13 cellular contexts compared by ENCODE assay signal in the genomic region with DNA sequence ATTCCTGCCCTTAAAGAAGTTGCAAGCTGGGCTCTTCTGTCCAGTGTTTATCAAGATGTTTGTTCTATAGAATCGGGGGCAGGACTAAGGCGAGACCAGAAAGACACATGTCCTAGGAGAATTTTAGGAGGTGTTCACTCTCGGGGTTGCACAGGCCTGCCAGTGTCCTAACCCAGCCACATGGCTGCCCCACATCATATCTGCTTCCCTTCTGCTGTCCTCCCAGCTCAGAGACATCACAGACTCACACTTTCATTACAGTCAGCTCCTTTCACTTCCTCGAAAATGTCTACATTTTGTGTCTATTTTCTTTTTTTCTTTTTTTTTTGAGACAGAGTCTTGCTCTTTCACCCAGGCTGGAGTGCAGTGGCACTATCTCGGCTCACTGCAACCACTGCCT. TPM values are rescaled to one million over a fixed set of nuclear protein-coding genes. Genes with fewer than 3 reads are reported as not detected.
DNase-seq lines count a peak whose midpoint lies in the region; ATAC-seq and TF ChIP-seq lines count a peak whose summit lies in the region.
"Had no signal": no experiment of that assay in that cellular context is flagged by ENCODE, and none has a peak within 500 bp of the region (broad histone marks: within the 10 kb centered on the region; RNA-seq: fewer than 3 reads in every experiment).

No MANE protein-coding gene starts in this region.

- no peaks in the 10 kb centered on the region for H3K4me1 Mint-ChIP-seq in activated CD4-positive, alpha-beta memory T cell treated with anti-CD3 and anti-CD28 coated beads for 36 hours (ENCODE audit: low read depth)
- H3K4me1 Mint-ChIP-seq: activated naive CD4-positive, alpha-beta T cell treated with anti-CD3 and anti-CD28 coated beads, Interleukin-2, amount 10 ng/mL, durations not matched to agents 7 days and 5 days had no signal

- no peak for DNase-seq in left lung
- no peak for DNase-seq in GOT3 (lab: John Stamatoyannopoulos, UW)
- no peak for DNase-seq in KG1 (lab: John Stamatoyannopoulos, UW)
- DNase-seq in NCI-H2171 (lab: John Stamatoyannopoulos, UW): no peak
- DNase-seq in activated CD4-positive, alpha-beta memory T cell treated with anti-CD3 and anti-CD28 coated beads for 36 hours: no peak
- DNase-seq: activated CD4-positive, CD25-positive, alpha-beta regulatory T cell treated with anti-CD3 and anti-CD28 coated beads, Interleukin-2, amount 50 U/mL, for 72 hours; activated naive CD4-positive, alpha-beta T cell treated with anti-CD3 and anti-CD28 coated beads, Interleukin-2, amount 10 ng/mL, durations not matched to agents 7 days and 5 days; foreskin melanocyte; NCI-H1105; Peyer's patch had no signal

- intact Hi-C loops in left lung (cut with DNase I): no loop called here
- intact Hi-C loops in activated CD4-positive, alpha-beta memory T cell treated with anti-CD3 and anti-CD28 coated beads for 36 hours (cut with micrococcal nuclease): no loop called here

- H3K4me1 ChIP-seq in left lung: no peaks in the 10 kb centered on the region
- H3K4me1 ChIP-seq: Peyer's patch had no signal

- H3K27me3 ChIP-seq in left lung: no peaks in the 10 kb centered on the region
- H3K27me3 ChIP-seq: Peyer's patch had no signal

- H3K27ac Mint-ChIP-seq in activated CD4-positive, alpha-beta memory T cell treated with anti-CD3 and anti-CD28 coated beads for 36 hours: no peak overlapping the region
- H3K27ac Mint-ChIP-seq: activated naive CD4-positive, alpha-beta T cell treated with anti-CD3 and anti-CD28 coated beads, Interleukin-2, amount 10 ng/mL, durations not matched to agents 7 days and 5 days had no signal

- H3K4me3 ChIP-seq in left lung: no peak overlapping the region
- H3K4me3 ChIP-seq: Peyer's patch had no signal

- H3K9me3 Mint-ChIP-seq in activated CD4-positive, alpha-beta memory T cell treated with anti-CD3 and anti-CD28 coated beads for 36 hours: no peaks in the 10 kb centered on the region
- H3K9me3 Mint-ChIP-seq: activated naive CD4-positive, alpha-beta T cell treated with anti-CD3 and anti-CD28 coated beads, Interleukin-2, amount 10 ng/mL, durations not matched to agents 7 days and 5 days had no signal

- H3K36me3 ChIP-seq in left lung: no peaks in the 10 kb centered on the region
- H3K36me3 ChIP-seq: Peyer's patch had no signal

- H3K4me3 Mint-ChIP-seq in activated CD4-positive, alpha-beta memory T cell treated with anti-CD3 and anti-CD28 coated beads for 36 hours: no peak overlapping the region
- H3K4me3 Mint-ChIP-seq: activated naive CD4-positive, alpha-beta T cell treated with anti-CD3 and anti-CD28 coated beads, Interleukin-2, amount 10 ng/mL, durations not matched to agents 7 days and 5 days had no signal

- no peaks in the 10 kb centered on the region for H3K36me3 Mint-ChIP-seq in activated CD4-positive, alpha-beta memory T cell treated with anti-CD3 and anti-CD28 coated beads for 36 hours
- H3K36me3 Mint-ChIP-seq: activated naive CD4-positive, alpha-beta T cell treated with anti-CD3 and anti-CD28 coated beads, Interleukin-2, amount 10 ng/mL, durations not matched to agents 7 days and 5 days had no signal

- peak overlapping the region; percentile 13 to 69 for H3K27ac ChIP-seq in left lung
- H3K27ac ChIP-seq: Peyer's patch had no signal

- POLR2A ChIA-PET in activated CD4-positive, alpha-beta memory T cell treated with anti-CD3 and anti-CD28 coated beads for 36 hours (lab: Charles Lee): no interaction called here

- no peak for TF ChIP-seq CTCF in left lung (IDR thresholded peaks at IDR 0.05)

- H3K27me3 Mint-ChIP-seq in activated CD4-positive, alpha-beta memory T cell treated with anti-CD3 and anti-CD28 coated beads for 36 hours: peaks cover 1% of the 10 kb centered on the region
- H3K27me3 Mint-ChIP-seq: activated naive CD4-positive, alpha-beta T cell treated with anti-CD3 and anti-CD28 coated beads, Interleukin-2, amount 10 ng/mL, durations not matched to agents 7 days and 5 days had no signal

- no peaks in the 10 kb centered on the region for H3K9me3 ChIP-seq in left lung
- H3K9me3 ChIP-seq: Peyer's patch had no signal

- CTCF ChIA-PET in activated CD4-positive, alpha-beta memory T cell treated with anti-CD3 and anti-CD28 coated beads for 36 hours (lab: Charles Lee): interaction anchor here (2.9 kb wide), 1 partner anchor 11 kb away, joined by 11 read pairs; a partner anchor contains a TSS

- peak; percentile 43 for ATAC-seq in GM18519 (IDR thresholded peaks at IDR 0.05; ENCODE audit: low FRiP score, unreplicated experiment)
- ATAC-seq in GM21529 (IDR thresholded peaks at IDR 0.05; ENCODE audit: unreplicated experiment): peak; percentile 75
- peak; percentile 54 for ATAC-seq in HG03457 (IDR thresholded peaks at IDR 0.05; ENCODE audit: unreplicated experiment)
- ATAC-seq in left lung: peak; percentile 76

RNA-seq across cellular contexts. Expression of a gene that starts 10.7 kb away (rescaled TPM):
- total RNA-seq in left lung: under 1 TPM; 0.58 to 0.86 TPM
- total RNA-seq in activated CD4-positive, alpha-beta memory T cell treated with anti-CD3 and anti-CD28 coated beads for 36 hours: not detected

RNA-seq across cellular contexts. Expression of a gene that starts 48.4 kb away (rescaled TPM):
- total RNA-seq in left lung: 10 to 100 TPM; 43.4 to 61.7 TPM
- total RNA-seq in activated CD4-positive, alpha-beta memory T cell treated with anti-CD3 and anti-CD28 coated beads for 36 hours: 100 to 1,000 TPM; 111 to 115 TPM
